ENCODE assay signal across 21 cellular contexts in genomic region chr19:4357921-4358326, GRCh38. TPM values are rescaled to one million over a fixed set of nuclear protein-coding genes. Genes with fewer than 3 reads are reported as not detected.
DNase-seq lines count a peak whose midpoint lies in the region; ATAC-seq and TF ChIP-seq lines count a peak whose summit lies in the region.
"Had no signal": no experiment of that assay in that cellular context is flagged by ENCODE, and none has a peak within 500 bp of the region (broad histone marks: within the 10 kb centered on the region; RNA-seq: fewer than 3 reads in every experiment).

No MANE protein-coding gene starts in this region.

- no peak for TF ChIP-seq POLR2A in sigmoid colon (IDR thresholded peaks at IDR 0.05)

- H2AFZ ChIP-seq in Karpas-422 (ENCODE audit: low read length), result no peak overlapping the region

- intact Hi-C loops in activated CD8-positive, alpha-beta T cell treated with anti-CD3 and anti-CD28 coated beads for 36 hours (cut with micrococcal nuclease), result no loop called here
- intact Hi-C loops in dorsolateral prefrontal cortex (cut with DNase I) (no loop called here), sigmoid colon (cut with DNase I) (no loop called here)

- H3K9me3 Mint-ChIP-seq in activated CD8-positive, alpha-beta T cell treated with anti-CD3 and anti-CD28 coated beads, Interleukin-2, amount 10 ng/mL, durations not matched to agents 7 days and 5 days (ENCODE audit: insufficient read depth), result no peaks in the 10 kb centered on the region
- H3K9me3 Mint-ChIP-seq in activated CD8-positive, alpha-beta T cell treated with anti-CD3 and anti-CD28 coated beads for 36 hours, result no peaks in the 10 kb centered on the region
- H3K9me3 Mint-ChIP-seq: CD14-positive monocyte had no signal

- H3K9me3 ChIP-seq in HEK293 (ENCODE audit: control insufficient read depth, insufficient read depth, low read depth, low read length) (no peaks in the 10 kb centered on the region), sigmoid colon (no peaks in the 10 kb centered on the region), Karpas-422 (ENCODE audit: low read length) (no peaks in the 10 kb centered on the region)

- no peak for TF ChIP-seq CTCF in activated CD8-positive, alpha-beta T cell treated with anti-CD3 and anti-CD28 coated beads for 36 hours (IDR thresholded peaks at IDR 0.05)
- TF ChIP-seq CTCF in HEK293 (tag by site-specific recombination; IDR thresholded peaks at IDR 0.05) (no peak), dorsolateral prefrontal cortex (IDR thresholded peaks at IDR 0.05 in 54 of 56, conservative IDR thresholded peaks at IDR 0.05 in 2 of 56; ENCODE audit: low read depth in 1 of 56, partially characterized antibody in 56 of 56) (no peak), sigmoid colon (IDR thresholded peaks at IDR 0.05) (no peak)

- no peaks in the 10 kb centered on the region for H3K4me1 Mint-ChIP-seq in activated CD8-positive, alpha-beta T cell treated with anti-CD3 and anti-CD28 coated beads, Interleukin-2, amount 10 ng/mL, durations not matched to agents 7 days and 5 days (ENCODE audit: low read depth)
- no peaks in the 10 kb centered on the region for H3K4me1 Mint-ChIP-seq in activated CD8-positive, alpha-beta T cell treated with anti-CD3 and anti-CD28 coated beads for 36 hours (ENCODE audit: low read depth)
- H3K4me1 Mint-ChIP-seq: CD14-positive monocyte had no signal

- H3K27me3 Mint-ChIP-seq in activated CD8-positive, alpha-beta T cell treated with anti-CD3 and anti-CD28 coated beads, Interleukin-2, amount 10 ng/mL, durations not matched to agents 7 days and 5 days (ENCODE audit: low read depth), result no peaks in the 10 kb centered on the region
- H3K27me3 Mint-ChIP-seq in activated CD8-positive, alpha-beta T cell treated with anti-CD3 and anti-CD28 coated beads for 36 hours, result no peaks in the 10 kb centered on the region

- 92 to 94% methylated on average over 16 of the region's 16 CpGs for WGBS in sigmoid colon, 2 donors

- H3K4me1 ChIP-seq in HEK293 (ENCODE audit: control insufficient read depth, insufficient read depth, low read length), result no peaks in the 10 kb centered on the region
- H3K4me1 ChIP-seq in sigmoid colon, result peaks cover 0 to 12% (median 5%) of the 10 kb centered on the region in 4 donors
- no peaks in the 10 kb centered on the region for H3K4me1 ChIP-seq in Karpas-422 (ENCODE audit: low read length)

- POLR2A ChIA-PET in activated CD8-positive, alpha-beta T cell treated with anti-CD3 and anti-CD28 coated beads, Interleukin-2, amount 10 ng/mL, durations not matched to agents 7 days and 5 days (lab: Charles Lee), result interaction anchor here (0.7 kb wide), 1 partner anchor 84 kb away, joined by 3 read pairs; no protein-coding TSS in a partner anchor
- POLR2A ChIA-PET in activated CD8-positive, alpha-beta T cell treated with anti-CD3 and anti-CD28 coated beads for 36 hours (lab: Charles Lee), result interaction anchor here (1.2 to 1.5 kb wide), 3 partner anchors 19 to 91 kb away, joined by 3 to 5 read pairs (median 4); partner anchors contain the start of gene SH3GL1
- POLR2A ChIA-PET in HEK293 (lab: Yijun Ruan, JAX), result interaction anchor here (1.9 kb wide), 2 partner anchors 15 to 91 kb away, joined by 6 to 12 read pairs; partner anchors contain the start of gene MPND

- no peak overlapping the region for H3K27ac ChIP-seq in HEK293 (ENCODE audit: extremely low read depth, low read depth, low read length)
- H3K27ac ChIP-seq in dorsolateral prefrontal cortex, result peak overlapping the region in 48 of 59 donors; percentile 15 to 90 (median 75)
- H3K27ac ChIP-seq in sigmoid colon, result no peak overlapping the region
- no peak overlapping the region for H3K27ac ChIP-seq in Karpas-422 (ENCODE audit: low read length)
- H3K27ac ChIP-seq: HL-60, SK-N-MC had no signal

- H3K4me3 ChIP-seq in HEK293 (ENCODE audit: low read depth, low read length) (no peak overlapping the region), dorsolateral prefrontal cortex (no peak overlapping the region), sigmoid colon (no peak overlapping the region), Karpas-422 (ENCODE audit: low read length) (no peak overlapping the region)
- H3K4me3 ChIP-seq: SK-N-MC had no signal

- CTCF ChIA-PET in activated CD8-positive, alpha-beta T cell treated with anti-CD3 and anti-CD28 coated beads, Interleukin-2, amount 10 ng/mL, durations not matched to agents 7 days and 5 days (lab: Charles Lee), result interaction anchor here (1.1 to 1.5 kb wide), 3 partner anchors 22 to 91 kb away, joined by 3 to 4 read pairs (median 3); partner anchors contain the start of gene SH3GL1
- CTCF ChIA-PET in activated CD8-positive, alpha-beta T cell treated with anti-CD3 and anti-CD28 coated beads for 36 hours (lab: Charles Lee), result interaction anchor here (0.7 to 3.8 kb wide), 3 partner anchors 14 to 91 kb away, joined by 4 to 10 read pairs (median 6); partner anchors contain the start of gene MPND
- CTCF ChIA-PET in HEK293 (lab: Yijun Ruan, JAX), result interaction anchor here (1.1 to 3.7 kb wide), 3 partner anchors 18 to 91 kb away, joined by 3 to 13 read pairs (median 4); no protein-coding TSS in a partner anchor

- no peaks in the 10 kb centered on the region for H4K20me1 ChIP-seq in Karpas-422 (ENCODE audit: insufficient read depth, low read depth, low read length)

- no peak for ATAC-seq in activated CD8-positive, alpha-beta T cell treated with anti-CD3 and anti-CD28 coated beads, Interleukin-2, amount 10 ng/mL, durations not matched to agents 7 days and 5 days
- no peak for ATAC-seq in activated CD8-positive, alpha-beta T cell treated with anti-CD3 and anti-CD28 coated beads for 36 hours

- H3K27ac Mint-ChIP-seq in activated CD8-positive, alpha-beta T cell treated with anti-CD3 and anti-CD28 coated beads, Interleukin-2, amount 10 ng/mL, durations not matched to agents 7 days and 5 days, result peak overlapping the region; percentile 20
- no peak overlapping the region for H3K27ac Mint-ChIP-seq in activated CD8-positive, alpha-beta T cell treated with anti-CD3 and anti-CD28 coated beads for 36 hours

- H3K36me3 Mint-ChIP-seq in activated CD8-positive, alpha-beta T cell treated with anti-CD3 and anti-CD28 coated beads, Interleukin-2, amount 10 ng/mL, durations not matched to agents 7 days and 5 days (ENCODE audit: low read depth), result peaks cover 22% of the 10 kb centered on the region
- peaks cover 4% of the 10 kb centered on the region for H3K36me3 Mint-ChIP-seq in activated CD8-positive, alpha-beta T cell treated with anti-CD3 and anti-CD28 coated beads for 36 hours (ENCODE audit: low read depth)

- no peak overlapping the region for H3K4me3 Mint-ChIP-seq in activated CD8-positive, alpha-beta T cell treated with anti-CD3 and anti-CD28 coated beads, Interleukin-2, amount 10 ng/mL, durations not matched to agents 7 days and 5 days
- H3K4me3 Mint-ChIP-seq in activated CD8-positive, alpha-beta T cell treated with anti-CD3 and anti-CD28 coated beads for 36 hours, result no peak overlapping the region
- H3K4me3 Mint-ChIP-seq: CD14-positive monocyte had no signal

- no peaks in the 10 kb centered on the region for H3K79me2 ChIP-seq in Karpas-422 (ENCODE audit: low read length)

- H3K27me3 ChIP-seq in dorsolateral prefrontal cortex, result no peaks in the 10 kb centered on the region
- H3K27me3 ChIP-seq in sigmoid colon, result no peaks in the 10 kb centered on the region
- no peaks in the 10 kb centered on the region for H3K27me3 ChIP-seq in Karpas-422 (ENCODE audit: low read length)

- no peak for DNase-seq in activated CD8-positive, alpha-beta T cell treated with anti-CD3 and anti-CD28 coated beads, Interleukin-2, amount 10 ng/mL, durations not matched to agents 7 days and 5 days
- DNase-seq in activated CD8-positive, alpha-beta T cell treated with anti-CD3 and anti-CD28 coated beads for 36 hours, result no peak
- peak in 1 of 10 donors; percentile 42 for DNase-seq in dorsolateral prefrontal cortex
- peak; percentile 64 for DNase-seq in sigmoid colon
- no peak for DNase-seq in Karpas-422
- no peak for DNase-seq in T-helper 1 cell
- DNase-seq in activated gamma-delta T cell (lab: John Stamatoyannopoulos, UW), result no peak
- DNase-seq: 8988T; DMS79 treated with DMSO at 0.1 percent for 48 hours; IMR-90; Kasumi-1; NCI-H1092 treated with DMSO at 0.1 percent for 48 hours; NCI-H146; NCI-H510A; NCI-H748 treated with DMSO at 0.1 percent for 48 hours; NK-92 treated with Interleukin-12 subunit alpha and Interleukin-12 subunit beta, amount 100 ng/mL, for 24 hours; SHP77 had no signal

- no peak overlapping the region for H3K4me2 ChIP-seq in Karpas-422 (ENCODE audit: low read depth, low read length, poor library complexity, severe bottlenecking)

- no peaks in the 10 kb centered on the region for H3K9me2 ChIP-seq in Karpas-422 (replicated peaks; ENCODE audit: insufficient read depth, low read length)

- H3K36me3 ChIP-seq in HEK293 (ENCODE audit: control insufficient read depth in 2 of 2, insufficient read depth in 1 of 2, low read length in 2 of 2) (peaks cover 3 to 60% of the 10 kb centered on the region in 2 experiments; a peak in 2 of 3 replicates), sigmoid colon (peaks cover 9 to 68% (median 21%) of the 10 kb centered on the region in 4 donors), Karpas-422 (ENCODE audit: insufficient read depth, low read length) (no peaks in the 10 kb centered on the region)

- TF ChIP-seq EP300 in sigmoid colon (IDR thresholded peaks at IDR 0.05), result no peak

- no peak overlapping the region for H3K9ac ChIP-seq in Karpas-422 (ENCODE audit: low read length)

RNA-seq across cellular contexts. Expression of gene MPND, which starts 14.6 kb away (rescaled TPM):
- total RNA-seq in activated CD8-positive, alpha-beta T cell treated with anti-CD3 and anti-CD28 coated beads, Interleukin-2, amount 10 ng/mL, durations not matched to agents 7 days and 5 days, result 10 to 100 TPM; 26.0 to 27.6 TPM
- total RNA-seq in activated CD8-positive, alpha-beta T cell treated with anti-CD3 and anti-CD28 coated beads for 36 hours, result 10 to 100 TPM; 15.5 to 16.6 TPM
- total RNA-seq in dorsolateral prefrontal cortex (10 to 100 TPM; 18.9 to 61.6 (median 32.9) TPM), sigmoid colon (10 to 100 TPM in 1 of 4 donors, 1 to 10 TPM in 3; 8.6 to 13.3 (median 9.3) TPM)
- polyA plus RNA-seq in sigmoid colon, result 10 to 100 TPM; 38.2 to 65.2 (median 60.1) TPM
- 5.3 and 9.5 TPM in 2 replicates for total RNA-seq in Karpas-422 (2014; rRNA removed; shearing (Covaris generic); ENCODE audit: low replicate concordance)

RNA-seq across cellular contexts. Expression of gene STAP2, which starts 19.3 kb away (rescaled TPM):
- total RNA-seq in activated CD8-positive, alpha-beta T cell treated with anti-CD3 and anti-CD28 coated beads, Interleukin-2, amount 10 ng/mL, durations not matched to agents 7 days and 5 days, result 10 to 100 TPM; 14.3 to 16.5 TPM
- total RNA-seq in activated CD8-positive, alpha-beta T cell treated with anti-CD3 and anti-CD28 coated beads for 36 hours, result 10 to 100 TPM in 1 of 2 experiments, 1 to 10 TPM in 1; 9.6 to 14.6 TPM
- total RNA-seq in dorsolateral prefrontal cortex, result 10 to 100 TPM in 2 of 120 experiments, 1 to 10 TPM in 115, under 1 TPM in 3; 0.51 to 10.8 (median 3.9) TPM
- 1 to 10 TPM in 3 of 4 donors, under 1 TPM in 1; 0.99 to 5.5 (median 2.7) TPM for total RNA-seq in sigmoid colon
- 100 to 1,000 TPM; 146 to 313 (median 199) TPM for polyA plus RNA-seq in sigmoid colon
- 0.43 and 0.86 TPM in 2 replicates for total RNA-seq in Karpas-422 (2014; rRNA removed; shearing (Covaris generic); ENCODE audit: low replicate concordance)

RNA-seq across cellular contexts. Expression of gene SH3GL1, which starts 42.4 kb away (rescaled TPM):
- 10 to 100 TPM; 65.1 to 67.9 TPM for total RNA-seq in activated CD8-positive, alpha-beta T cell treated with anti-CD3 and anti-CD28 coated beads, Interleukin-2, amount 10 ng/mL, durations not matched to agents 7 days and 5 days
- total RNA-seq in activated CD8-positive, alpha-beta T cell treated with anti-CD3 and anti-CD28 coated beads for 36 hours, result 10 to 100 TPM; 53.1 to 59.2 TPM
- total RNA-seq in dorsolateral prefrontal cortex (10 to 100 TPM; 34.0 to 85.4 (median 48.4) TPM), sigmoid colon (10 to 100 TPM; 28.5 to 33.9 (median 32.2) TPM)
- 10 to 100 TPM; 37.9 to 47.4 (median 45.0) TPM for polyA plus RNA-seq in sigmoid colon
- total RNA-seq in Karpas-422 (2014; rRNA removed; shearing (Covaris generic); ENCODE audit: low replicate concordance), result 12.8 and 13.4 TPM in 2 replicates

RNA-seq across cellular contexts. Expression of gene CHAF1A, which starts 44.5 kb away (rescaled TPM):
- 100 to 1,000 TPM in 1 of 2 experiments, 10 to 100 TPM in 1; 95.3 to 104 TPM for total RNA-seq in activated CD8-positive, alpha-beta T cell treated with anti-CD3 and anti-CD28 coated beads, Interleukin-2, amount 10 ng/mL, durations not matched to agents 7 days and 5 days
- total RNA-seq in activated CD8-positive, alpha-beta T cell treated with anti-CD3 and anti-CD28 coated beads for 36 hours, result 10 to 100 TPM; 78.3 to 80.5 TPM
- 10 to 100 TPM in 102 of 120 experiments, 1 to 10 TPM in 18; 6.7 to 22.2 (median 13.1) TPM for total RNA-seq in dorsolateral prefrontal cortex
- total RNA-seq in sigmoid colon, result 1 to 10 TPM; 3.6 to 5.5 (median 4.1) TPM
- 10 to 100 TPM in 2 of 3 donors, 1 to 10 TPM in 1; 5.4 to 19.1 (median 10.6) TPM for polyA plus RNA-seq in sigmoid colon
- 7.8 and 50.7 TPM in 2 replicates for total RNA-seq in Karpas-422 (2014; rRNA removed; shearing (Covaris generic); ENCODE audit: low replicate concordance)

RNA-seq across cellular contexts. Expression of gene FSD1, which starts 53.5 kb away (rescaled TPM):
- total RNA-seq in activated CD8-positive, alpha-beta T cell treated with anti-CD3 and anti-CD28 coated beads, Interleukin-2, amount 10 ng/mL, durations not matched to agents 7 days and 5 days, result 10 to 100 TPM; 26.7 to 27.7 TPM
- 10 to 100 TPM; 19.7 to 22.0 TPM for total RNA-seq in activated CD8-positive, alpha-beta T cell treated with anti-CD3 and anti-CD28 coated beads for 36 hours
- total RNA-seq in dorsolateral prefrontal cortex, result 100 to 1,000 TPM in 1 of 120 experiments, 10 to 100 TPM in 119; 35.6 to 102 (median 64.9) TPM
- 1 to 10 TPM in 2 of 4 donors, not detected in 2; 1.1 to 1.5 TPM for total RNA-seq in sigmoid colon
- 1 to 10 TPM in 2 of 3 donors, not detected in 1; 1.6 to 2.6 TPM for polyA plus RNA-seq in sigmoid colon
- not detected in 2 replicates for total RNA-seq in Karpas-422 (2014; rRNA removed; shearing (Covaris generic); ENCODE audit: low replicate concordance)
- polyA plus RNA-seq: CD14-positive monocyte had no signal

Comparison
In these comparisons a context has a peak if more than half of its experiments do, and no peak if none do; other contexts are left out.
1. H3K27ac ChIP-seq: peak in dorsolateral prefrontal cortex (48 of 59); none in HEK293 (single experiment), sigmoid colon (0 of 4) and Karpas-422 (single experiment).